Comparison of ENCODE assay signal across 29 cellular contexts in the genomic region with DNA sequence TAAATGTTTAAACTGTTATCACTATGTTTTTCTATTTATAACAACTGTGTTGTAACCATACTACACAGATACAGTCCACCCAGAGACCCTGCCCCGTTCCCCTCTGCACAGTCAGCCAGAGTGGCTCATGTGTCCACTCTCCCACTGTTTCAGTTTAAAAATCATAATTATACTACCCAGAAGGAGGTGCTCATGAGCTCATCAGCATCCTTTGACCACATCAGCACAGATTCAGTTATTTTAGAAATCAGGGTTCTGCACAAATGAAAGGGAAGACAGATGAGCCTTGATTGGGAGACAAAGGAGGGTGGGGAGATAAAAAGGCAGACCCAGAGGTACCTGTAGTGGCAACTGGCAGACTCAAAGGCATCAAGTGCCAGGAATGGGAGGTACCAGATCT.
"Had no signal": no experiment of that assay in that cellular context is flagged by ENCODE, and none has a peak within 500 bp of the region (broad histone marks: within the 10 kb centered on the region; RNA-seq: fewer than 3 reads in every experiment).

No MANE protein-coding gene starts in this region.

- H3K27ac ChIP-seq: ascending aorta, cardiac muscle cell, gastrocnemius medialis, left lung, lower lobe of right lung, pancreas, prostate gland, sigmoid colon, thoracic aorta, WERI-Rb-1 had no signal

- FAIRE-seq: islet of Langerhans, pancreas, small intestine, urothelium cell line had no signal

- DNase-seq: activated CD4-positive, alpha-beta memory T cell treated with anti-CD3 and anti-CD28 coated beads, Interleukin-2, amount 10 ng/mL, durations not matched to agents 7 days and 5 days; activated CD4-positive, alpha-beta T cell treated with anti-CD3 and anti-CD28 coated beads, Interleukin-2, amount 10 ng/mL, durations not matched to agents 7 days and 5 days; activated CD4-positive, CD25-positive, alpha-beta regulatory T cell treated with anti-CD3 and anti-CD28 coated beads, Interleukin-2, amount 50 U/mL, for 72 hours; activated CD8-positive, alpha-beta memory T cell treated with anti-CD3 and anti-CD28 coated beads, Interleukin-2, amount 50 U/mL, for 48 hours; activated gamma-delta T cell; activated naive CD4-positive, alpha-beta T cell treated with anti-CD3 and anti-CD28 coated beads, Interleukin-2, amount 10 ng/mL, durations not matched to agents 7 days and 5 days; activated naive CD8-positive, alpha-beta T cell treated with anti-CD3 and anti-CD28 coated beads, Interleukin-2, amount 10 ng/mL, durations not matched to agents 7 days and 5 days; activated T-cell treated with anti-CD3 and anti-CD28 coated beads, Interleukin-2, amount 50 U/mL, for 24 hours; cortex of kidney; gastrocnemius medialis; glutamatergic neuron; left lung; lower lobe of right lung; mesenchymal stem cell; naive thymus-derived CD8-positive, alpha-beta T cell; nucleus accumbens; pancreas; retina; sigmoid colon; small intestine; stimulated activated CD4-positive, alpha-beta T cell treated with anti-CD3 and anti-CD28 coated beads, Interleukin-4, amount 100 ng/mL, for 24 hours; trophoblast cell; WERI-Rb-1 had no signal

- H3K36me3 ChIP-seq: ascending aorta, cardiac muscle cell, gastrocnemius medialis, left lung, lower lobe of right lung, pancreas, prostate gland, sigmoid colon, thoracic aorta, WERI-Rb-1 had no signal

- H3K27me3 ChIP-seq: ascending aorta, cardiac muscle cell, gastrocnemius medialis, pancreas, sigmoid colon had no signal

- H3K4me1 ChIP-seq: ascending aorta, gastrocnemius medialis, left lung, lower lobe of right lung, pancreas, prostate gland, sigmoid colon had no signal

- H3K4me3 ChIP-seq: ascending aorta, cardiac muscle cell, gastrocnemius medialis, left lung, lower lobe of right lung, pancreas, prostate gland, sigmoid colon, thoracic aorta had no signal

- H3K9me3 ChIP-seq: ascending aorta, gastrocnemius medialis, left lung, lower lobe of right lung, pancreas, prostate gland, sigmoid colon, thoracic aorta had no signal
